Comparison of ENCODE assay signal across 8 cellular contexts in the genomic region with DNA sequence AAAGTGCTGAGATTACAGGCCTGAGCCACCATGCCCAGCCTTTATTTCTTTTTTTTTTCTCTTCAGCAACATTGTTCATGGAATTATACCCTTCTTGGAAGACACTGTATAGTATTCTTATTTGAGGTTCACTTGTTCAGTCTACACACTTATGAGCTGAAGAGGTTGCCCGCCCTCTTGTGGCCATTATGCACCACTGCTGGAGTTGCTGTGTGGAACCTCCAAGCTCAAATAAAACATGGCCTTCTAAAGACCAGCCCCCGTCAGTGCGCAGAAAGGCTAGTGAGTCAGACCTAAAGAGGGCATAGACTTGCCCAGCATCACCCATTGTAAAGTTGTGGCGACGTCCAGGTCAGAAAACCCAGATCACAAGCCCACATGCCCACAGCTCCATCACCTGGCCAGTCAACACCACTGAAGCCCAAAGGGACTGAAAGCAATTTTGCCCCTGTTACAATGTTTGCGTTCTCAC. TPM values are rescaled to one million over a fixed set of nuclear protein-coding genes. Genes with fewer than 3 reads are reported as not detected.
A peak's percentile ranks its signal among the peaks of the same experiment; 100 is the strongest.
DNase-seq lines count a peak whose midpoint lies in the region; ATAC-seq and TF ChIP-seq lines count a peak whose summit lies in the region.

No MANE protein-coding gene starts in this region.

- WGBS in adrenal gland, 4 donors, result 3 to 18% (median 14%) methylated on average over 4 to 6 of the region's 6 CpGs

- no peak overlapping the region for H3K27ac ChIP-seq in SU-DHL-6 (ENCODE audit: low read depth, low read length)
- peak overlapping the region in 1 of 5 donors; percentile 52 for H3K27ac ChIP-seq in adrenal gland
- H3K27ac ChIP-seq in left ventricle myocardium inferior (replicated peaks), result no peak overlapping the region

- H3K4me2 ChIP-seq in SU-DHL-6 (ENCODE audit: low read depth, low read length, poor library complexity, severe bottlenecking), result no peak overlapping the region

- no peak overlapping the region for H2AFZ ChIP-seq in SU-DHL-6 (ENCODE audit: low read depth, low read length, severe bottlenecking)

- H3K79me2 ChIP-seq in SU-DHL-6 (ENCODE audit: insufficient read depth, low read length), result no peaks in the 10 kb centered on the region

- no peaks in the 10 kb centered on the region for H3F3A ChIP-seq in SU-DHL-6 (ENCODE audit: insufficient read depth)

- TF ChIP-seq POLR2A in adrenal gland (IDR thresholded peaks at IDR 0.05), result no peak

- ATAC-seq in HG03097 (IDR thresholded peaks at IDR 0.05; ENCODE audit: low FRiP score, unreplicated experiment), result no peak

- no peaks in the 10 kb centered on the region for H3K9me3 ChIP-seq in SU-DHL-6 (ENCODE audit: insufficient read depth, low read length)
- no peaks in the 10 kb centered on the region for H3K9me3 ChIP-seq in adrenal gland (replicated peaks in 1 of 3)
- H3K9me3 ChIP-seq in left ventricle myocardium inferior (replicated peaks), result no peaks in the 10 kb centered on the region

- no peak overlapping the region for H3K9ac ChIP-seq in SU-DHL-6 (ENCODE audit: low read length)

- TF ChIP-seq CTCF in SU-DHL-6 (IDR thresholded peaks at IDR 0.05; ENCODE audit: insufficient read depth, low read length, poor library complexity, severe bottlenecking), result peak; percentile 99
- peak; percentile 85 to 93 (median 92) for TF ChIP-seq CTCF in adrenal gland (IDR thresholded peaks at IDR 0.05)
- TF ChIP-seq CTCF in left ventricle myocardium inferior (IDR thresholded peaks at IDR 0.05; ENCODE audit: borderline replicate concordance), result peak; percentile 92

- H3K9me2 ChIP-seq in SU-DHL-6 (replicated peaks; ENCODE audit: insufficient read depth, low read length), result no peaks in the 10 kb centered on the region

- H3K4me1 ChIP-seq in adrenal gland (replicated peaks in 1 of 2) (peaks cover 0 to 4% of the 10 kb centered on the region in 2 donors), left ventricle myocardium inferior (peaks cover 21% of the 10 kb centered on the region)

- no peak overlapping the region for H3K4me3 ChIP-seq in SU-DHL-6 (ENCODE audit: insufficient read depth, low read length, poor library complexity, severe bottlenecking)
- no peak overlapping the region for H3K4me3 ChIP-seq in adrenal gland
- no peak overlapping the region for H3K4me3 ChIP-seq in left ventricle myocardium inferior

- intact Hi-C loops in adrenal gland (cut with DNase I), result no loop called here
- intact Hi-C loops in left ventricle myocardium inferior (cut with micrococcal nuclease), result no loop called here

- no peaks in the 10 kb centered on the region for H4K20me1 ChIP-seq in SU-DHL-6 (ENCODE audit: low read depth, low read length)

- no peaks in the 10 kb centered on the region for H3K36me3 ChIP-seq in SU-DHL-6 (ENCODE audit: low read length)
- H3K36me3 ChIP-seq in adrenal gland (replicated peaks in 1 of 2), result no peaks in the 10 kb centered on the region
- peaks cover 6% of the 10 kb centered on the region for H3K36me3 ChIP-seq in left ventricle myocardium inferior

- DNase-seq in DMS 273 treated with DMSO at 0.1 percent for 48 hours (lab: John Stamatoyannopoulos, UW) (peak; percentile 47), H4 (ENCODE audit: low spot score) (peak; percentile 92), NCI-H1105 (lab: John Stamatoyannopoulos, UW) (peak; percentile 58), adrenal gland (peak; percentile 68 to 93 (median 85)), left ventricle myocardium inferior (peak; percentile 36), renal cortical epithelial cell (ENCODE audit: low read depth) (peak; percentile 91)

- H3K27me3 ChIP-seq in SU-DHL-6 (ENCODE audit: low read length), result no peaks in the 10 kb centered on the region
- no peaks in the 10 kb centered on the region for H3K27me3 ChIP-seq in adrenal gland
- no peaks in the 10 kb centered on the region for H3K27me3 ChIP-seq in left ventricle myocardium inferior (ENCODE audit: low read depth)

RNA-seq across cellular contexts. Expression of a gene that starts 20.4 kb away (rescaled TPM):
- total RNA-seq in H4 (2014; rRNA removed; shearing (Covaris generic)), result 0.15 and 0.41 TPM in 2 replicates
- 10 to 100 TPM in 1 of 8 donors, 1 to 10 TPM in 7; 6.2 to 10.0 (median 9.0) TPM for total RNA-seq in adrenal gland
- polyA plus RNA-seq in adrenal gland, result 1 to 10 TPM; 3.3 to 7.4 (median 5.0) TPM
- total RNA-seq in left ventricle myocardium inferior, result 11.6 TPM
- 2.1 and 13.8 TPM in 2 replicates for total RNA-seq in renal cortical epithelial cell

RNA-seq across cellular contexts. Expression of a gene that starts 24.1 kb away (rescaled TPM):
- total RNA-seq in H4 (2014; rRNA removed; shearing (Covaris generic)), result 13.9 and 14.4 TPM in 2 replicates
- total RNA-seq in adrenal gland (1 to 10 TPM in 3 of 8 donors, under 1 TPM in 3, not detected in 2; 0.49 to 2.7 (median 0.88) TPM), left ventricle myocardium inferior (0.71 TPM), renal cortical epithelial cell (1.9 and 5.4 TPM in 2 replicates)
- 1 to 10 TPM; 1.3 to 2.1 (median 1.9) TPM for polyA plus RNA-seq in adrenal gland

RNA-seq across cellular contexts. Expression of a gene that starts 25.3 kb away (rescaled TPM):
- total RNA-seq in H4 (2014; rRNA removed; shearing (Covaris generic)), result 66.3 and 68.9 TPM in 2 replicates
- total RNA-seq in adrenal gland, result 100 to 1,000 TPM in 2 of 8 donors, 10 to 100 TPM in 6; 44.6 to 126 (median 81.9) TPM
- polyA plus RNA-seq in adrenal gland, result 100 to 1,000 TPM in 2 of 3 donors, 10 to 100 TPM in 1; 73.0 to 149 (median 101) TPM
- total RNA-seq in left ventricle myocardium inferior, result 142 TPM
- total RNA-seq in renal cortical epithelial cell, result 34.0 and 38.6 TPM in 2 replicates

RNA-seq across cellular contexts. Expression of a gene that starts 47.2 kb away (rescaled TPM):
- not detected in 2 replicates for total RNA-seq in H4 (2014; rRNA removed; shearing (Covaris generic))
- not detected for total RNA-seq in adrenal gland
- not detected for polyA plus RNA-seq in adrenal gland
- not detected for total RNA-seq in left ventricle myocardium inferior
- total RNA-seq in renal cortical epithelial cell, result not detected in 2 replicates

RNA-seq across cellular contexts. Expression of a gene that starts 48.6 kb away (rescaled TPM):
- total RNA-seq in H4 (2014; rRNA removed; shearing (Covaris generic)), result 0.64 and 0.66 TPM in 2 replicates
- total RNA-seq in adrenal gland (10 to 100 TPM in 5 of 8 donors, 1 to 10 TPM in 3; 3.2 to 44.6 (median 12.3) TPM), left ventricle myocardium inferior (1.4 TPM), renal cortical epithelial cell (78.7 and 114 TPM in 2 replicates)
- polyA plus RNA-seq in adrenal gland, result 1 to 10 TPM; 4.7 to 8.2 (median 6.5) TPM

Comparison
In these comparisons a context has a peak if more than half of its experiments do, and no peak if none do; other contexts are left out.
1. DNase-seq: peak in every context shown above with its lines; median percentile 92 in H4; 91 in renal cortical epithelial cell; 85 in adrenal gland; 58 in NCI-H1105; 47 in DMS 273 treated with DMSO at 0.1 percent for 48 hours; 36 in left ventricle myocardium inferior.